Comparison of ENCODE assay signal across 8 cellular contexts in genomic region chrX:119482041-119482440, GRCh38. TPM values are rescaled to one million over a fixed set of nuclear protein-coding genes. Genes with fewer than 3 reads are reported as not detected.
A peak's percentile ranks its signal among the peaks of the same experiment; 100 is the strongest.
DNase-seq lines count a peak whose midpoint lies in the region; ATAC-seq and TF ChIP-seq lines count a peak whose summit lies in the region.

No MANE protein-coding gene starts in this region.

- POLR2A ChIA-PET in BJ (lab: Charles Lee) = no interaction called here

- H3K36me3 ChIP-seq in BJ (ENCODE audit: control insufficient read depth, insufficient read depth, low read length) = no peaks in the 10 kb centered on the region

- CTCF ChIA-PET in BJ (lab: Yijun Ruan, JAX) = interaction anchor here (1.0 to 4.4 kb wide), 8 partner anchors 9 to 208 kb away, joined by 3 to 30 read pairs (median 4); partner anchors contain the start of gene SLC25A5

- peaks cover 7% of the 10 kb centered on the region for H3K4me1 Mint-ChIP-seq in nephron

- DNase-seq in BJ (ENCODE audit: low read depth) = no peak
- no peak for DNase-seq in choroid plexus epithelial cell (ENCODE audit: low read depth)
- no peak for DNase-seq in activated effector memory CD4-positive, alpha-beta T cell treated with Interleukin-2 at 50 U/mL for 16 hours

- no peaks in the 10 kb centered on the region for H3K27me3 ChIP-seq in BJ (ENCODE audit: control insufficient read depth, insufficient read depth, low read length)

- peak overlapping the region in 2 of 3 experiments; percentile 62 to 80 for H3K27ac Mint-ChIP-seq in nephron

- H3K27me3 Mint-ChIP-seq in nephron (ENCODE audit: low read depth) = peaks cover 6% of the 10 kb centered on the region

- ATAC-seq in HG02885 (IDR thresholded peaks at IDR 0.05; ENCODE audit: poor library complexity, unreplicated experiment) (peak; percentile 21), GM21447 (IDR thresholded peaks at IDR 0.05; ENCODE audit: unreplicated experiment) (no peak), HG03460 (IDR thresholded peaks at IDR 0.05; ENCODE audit: unreplicated experiment) (no peak), GM19324 (IDR thresholded peaks at IDR 0.05; ENCODE audit: low FRiP score, unreplicated experiment) (no peak)

- no peak for TF ChIP-seq CTCF in BJ (IDR thresholded peaks at IDR 0.05; ENCODE audit: insufficient read depth, low read depth, low read length)
- TF ChIP-seq CTCF in choroid plexus epithelial cell (conservative IDR thresholded peaks at IDR 0.05; ENCODE audit: low read depth, low read length) = no peak
- no peak for TF ChIP-seq CTCF in nephron (IDR thresholded peaks at IDR 0.05; ENCODE audit: unreplicated experiment in 3 of 3)

- H3K4me3 ChIP-seq in BJ (ENCODE audit: low read depth, low read length) (peak overlapping the region; percentile 22), choroid plexus epithelial cell (ENCODE audit: low read depth, low read length) (peak overlapping the region; percentile 54)

- peaks cover 14% of the 10 kb centered on the region for H3K9me3 Mint-ChIP-seq in nephron

- H3K36me3 Mint-ChIP-seq in nephron (ENCODE audit: low read depth) = no peaks in the 10 kb centered on the region

- peak overlapping the region; percentile 80 to 83 (median 81) for H3K4me3 Mint-ChIP-seq in nephron

RNA-seq across cellular contexts. Expression of gene SLC25A5, which starts 13.8 kb away (rescaled TPM):
- 218 and 292 TPM in 2 replicates for polyA plus RNA-seq in BJ (2011; rRNA removed)
- 212 and 252 TPM in 2 replicates for polyA minus RNA-seq in BJ (2011; rRNA and poly(A)+ RNA removed)
